ENCODE assay signal across 9 cellular contexts in the genomic region with DNA sequence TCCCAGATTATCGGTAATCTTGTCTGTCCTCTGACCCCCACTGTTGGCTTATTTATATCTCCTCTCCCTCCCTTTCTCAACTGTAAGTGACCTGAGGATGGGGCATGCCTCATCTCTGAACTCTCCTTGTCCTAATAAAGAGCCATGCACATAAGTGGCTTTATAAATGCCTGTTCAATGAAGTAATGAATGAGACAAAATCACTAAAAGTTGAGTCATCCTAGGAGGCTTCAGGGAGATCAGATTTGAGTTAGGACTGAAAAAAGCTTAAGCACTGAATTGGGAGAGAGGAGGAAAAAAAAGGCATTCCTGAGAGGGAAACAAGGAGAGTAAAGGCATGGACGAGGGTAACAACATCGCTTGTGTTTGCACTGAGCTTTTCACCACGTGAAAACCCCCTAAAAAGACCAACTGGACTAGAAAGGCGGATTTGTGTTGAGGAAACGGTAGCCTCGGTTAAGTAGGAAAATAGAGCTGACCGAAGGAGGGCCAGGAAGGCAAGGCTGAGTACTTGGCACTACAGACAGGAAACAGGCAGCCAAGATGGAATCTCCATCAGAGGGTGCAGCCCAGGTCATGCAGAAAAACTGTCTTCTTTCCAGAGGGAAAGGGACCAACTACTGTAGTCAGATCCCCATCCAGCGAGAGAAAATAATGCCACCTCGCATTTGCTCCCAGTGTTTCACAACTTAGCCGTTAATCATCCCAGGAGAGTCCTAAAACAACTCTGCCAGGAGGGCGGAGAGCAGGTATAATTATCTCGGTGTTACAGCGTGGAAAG.
DNase-seq lines count a peak whose midpoint lies in the region; ATAC-seq, FAIRE-seq and TF ChIP-seq lines count a peak whose summit lies in the region.
"Had no signal": no experiment of that assay in that cellular context is flagged by ENCODE, and none has a peak within 500 bp of the region (broad histone marks: within the 10 kb centered on the region; RNA-seq: fewer than 3 reads in every experiment).

No MANE protein-coding gene starts in this region.

- peak overlapping the region; percentile 91 for H3K27ac Mint-ChIP-seq in astrocyte (ENCODE audit: unreplicated experiment)

- H3K9ac ChIP-seq in astrocyte (ENCODE audit: low read length), result peak overlapping the region; percentile 86

- no peak overlapping the region for H2AFZ ChIP-seq in astrocyte (ENCODE audit: low read depth, low read length)

- H3K4me3 Mint-ChIP-seq in astrocyte (ENCODE audit: unreplicated experiment), result no peak overlapping the region

- TF ChIP-seq CTCF in astrocyte (IDR thresholded peaks at IDR 0.05; ENCODE audit: insufficient read depth, low read depth, low read length) (no peak), GM13976 (IDR thresholded peaks at IDR 0.05; ENCODE audit: borderline replicate concordance, control extremely low read depth, extremely low read depth, insufficient read depth, missing control alignments) (no peak)

- peaks cover 69% of the 10 kb centered on the region for H3K79me2 ChIP-seq in astrocyte (ENCODE audit: insufficient read depth, low read length)

- H4K20me1 ChIP-seq in astrocyte (ENCODE audit: insufficient read depth, low read length), result no peaks in the 10 kb centered on the region

- in situ Hi-C loops in GM13976 (cut with MboI; ENCODE audit: low sequenced_read_pairs, unreplicated experiment), result no loop called here

- DNase-seq in HS-27A (ENCODE audit: low read depth), result peak; percentile 95
- peak; percentile 98 for DNase-seq in astrocyte (ENCODE audit: low read depth)
- DNase-seq in iris pigment epithelial cell (ENCODE audit: low read depth), result peak; percentile 96
- peak; percentile 85 for DNase-seq in stromal cell of bone marrow (ENCODE audit: low read depth)
- DNase-seq in GM13976 (ENCODE audit: low spot score), result no peak
- no peak for DNase-seq in stimulated activated naive CD8-positive, alpha-beta T cell treated with anti-CD3 and anti-CD28 coated beads, Interleukin-15, Interleukin-2, amounts not matched to agents 100 U/mL and 50 U/mL, for 24 hours
- DNase-seq: Kasumi-1 had no signal

- H3K27me3 Mint-ChIP-seq in astrocyte (ENCODE audit: low read depth, unreplicated experiment), result no peaks in the 10 kb centered on the region

- peaks cover 6% of the 10 kb centered on the region for H3K36me3 Mint-ChIP-seq in astrocyte (ENCODE audit: low read depth, unreplicated experiment)

- peak; percentile 62 for FAIRE-seq in astrocyte (lab: Jason Lieb, UNC)

- H3K27ac ChIP-seq in astrocyte (ENCODE audit: low read depth, low read length), result peak overlapping the region; percentile 99

- no peaks in the 10 kb centered on the region for H3K36me3 ChIP-seq in astrocyte (ENCODE audit: insufficient read depth, low read length)

- peaks cover 73% of the 10 kb centered on the region for H3K4me1 ChIP-seq in astrocyte (ENCODE audit: insufficient read depth, low read length)

- H3K4me3 ChIP-seq in astrocyte (ENCODE audit: insufficient read depth, low read depth, low read length), result peak overlapping the region; percentile 35

- TF ChIP-seq POLR2A in GM18505 (IDR thresholded peaks at IDR 0.05; ENCODE audit: borderline replicate concordance, extremely low read depth, insufficient read depth, insufficient read length), result no peak

- ATAC-seq in HG03045 (IDR thresholded peaks at IDR 0.05; ENCODE audit: unreplicated experiment), result no peak
- ATAC-seq in stimulated activated naive CD8-positive, alpha-beta T cell treated with anti-CD3 and anti-CD28 coated beads, Interleukin-15, Interleukin-2, amounts not matched to agents 100 U/mL and 50 U/mL, for 24 hours, result no peak
- ATAC-seq in GM18505 (IDR thresholded peaks at IDR 0.05; ENCODE audit: unreplicated experiment), result no peak

- no peaks in the 10 kb centered on the region for H3K27me3 ChIP-seq in astrocyte (ENCODE audit: insufficient read depth, low read length)

- H3K4me1 Mint-ChIP-seq in astrocyte (ENCODE audit: low read depth, unreplicated experiment), result peaks cover 78% of the 10 kb centered on the region

- H3K9me3 ChIP-seq in astrocyte (ENCODE audit: insufficient read depth, low read depth, low read length), result no peaks in the 10 kb centered on the region

- peak overlapping the region; percentile 83 for H3K4me2 ChIP-seq in astrocyte (ENCODE audit: low read length)

- H3K9me3 Mint-ChIP-seq in astrocyte (ENCODE audit: unreplicated experiment), result no peaks in the 10 kb centered on the region

Comparison
In these comparisons a context has a peak if more than half of its experiments do, and no peak if none do; other contexts are left out.
1. DNase-seq: peak in HS-27A (single experiment), astrocyte (single experiment), iris pigment epithelial cell (single experiment) and stromal cell of bone marrow (single experiment); none in GM13976 (single experiment) and stimulated activated naive CD8-positive, alpha-beta T cell treated with anti-CD3 and anti-CD28 coated beads, Interleukin-15, Interleukin-2, amounts not matched to agents 100 U/mL and 50 U/mL, for 24 hours (single experiment).